8 cellular contexts compared by ENCODE assay signal in genomic region chr14:105974902-105975301, GRCh38.
DNase-seq lines count a peak whose midpoint lies in the region; ATAC-seq and TF ChIP-seq lines count a peak whose summit lies in the region.

No MANE protein-coding gene starts in this region.

- POLR2A ChIA-PET in naive thymus-derived CD4-positive, alpha-beta T cell (lab: Charles Lee): interaction anchor here (1.2 to 2.0 kb wide), 2 partner anchors 14 to 30 kb away, joined by 3 to 6 read pairs; no protein-coding TSS in a partner anchor

- peak overlapping the region in 1 of 10 donors; percentile 21 for H3K4me3 Mint-ChIP-seq in naive thymus-derived CD4-positive, alpha-beta T cell
- H3K4me3 Mint-ChIP-seq in progenitor cell of endocrine pancreas (ENCODE audit: low read depth): no peak overlapping the region

- H3K4me3 ChIP-seq in naive thymus-derived CD4-positive, alpha-beta T cell (ENCODE audit: low read length): no peak overlapping the region

- DNase-seq in COLO668 (lab: John Stamatoyannopoulos, UW; ENCODE audit: unreplicated experiment) (peak; percentile 41), LoVo (ENCODE audit: low spot score) (peak; percentile 2), progenitor cell of endocrine pancreas (ENCODE audit: low spot score, unreplicated experiment) (no peak), NAMALWA (ENCODE audit: low spot score) (no peak), NCI-H128 (lab: John Stamatoyannopoulos, UW; ENCODE audit: unreplicated experiment) (no peak)
- peak; percentile 63 to 72 for DNase-seq in activated CD4-positive, alpha-beta T cell treated with anti-CD3 and anti-CD28 coated beads, Interleukin-2, amount 50 U/mL, for 48 hours
- peak in 8 of 9 donors; percentile 31 to 59 (median 46) for DNase-seq in naive thymus-derived CD4-positive, alpha-beta T cell

- no peaks in the 10 kb centered on the region for H3K9me3 Mint-ChIP-seq in naive thymus-derived CD4-positive, alpha-beta T cell
- H3K9me3 Mint-ChIP-seq in progenitor cell of endocrine pancreas (ENCODE audit: low read depth): peaks cover 72% of the 10 kb centered on the region

- peaks cover 0 to 11% (median 8%) of the 10 kb centered on the region in 7 donors for H3K4me1 Mint-ChIP-seq in naive thymus-derived CD4-positive, alpha-beta T cell
- H3K4me1 Mint-ChIP-seq in progenitor cell of endocrine pancreas (ENCODE audit: low read depth): no peaks in the 10 kb centered on the region

- no peak for TF ChIP-seq CTCF in progenitor cell of endocrine pancreas (IDR thresholded peaks at IDR 0.05; ENCODE audit: unreplicated experiment)

- H3K9me3 ChIP-seq in naive thymus-derived CD4-positive, alpha-beta T cell (ENCODE audit: control insufficient read depth in 2 of 3, low read length in 3 of 3): no peaks in the 10 kb centered on the region

- H3K4me1 ChIP-seq in naive thymus-derived CD4-positive, alpha-beta T cell (ENCODE audit: control insufficient read depth in 2 of 2, insufficient read depth in 2 of 2, low read length in 2 of 2): peaks cover 10 to 11% of the 10 kb centered on the region in 2 donors

- H3K27ac Mint-ChIP-seq in naive thymus-derived CD4-positive, alpha-beta T cell: peak overlapping the region in 4 of 9 donors; percentile 12 to 76 (median 44)
- H3K27ac Mint-ChIP-seq in progenitor cell of endocrine pancreas: no peak overlapping the region

- no peak overlapping the region for H3K27ac ChIP-seq in naive thymus-derived CD4-positive, alpha-beta T cell (ENCODE audit: low read depth, low read length)

- CTCF ChIA-PET in naive thymus-derived CD4-positive, alpha-beta T cell (lab: Charles Lee): interaction anchor here (0.7 to 2.1 kb wide), 11 partner anchors 13 to 225 kb away, joined by 3 to 12 read pairs (median 3); no protein-coding TSS in a partner anchor

- H3K36me3 Mint-ChIP-seq in naive thymus-derived CD4-positive, alpha-beta T cell: no peaks in the 10 kb centered on the region
- peaks cover 3% of the 10 kb centered on the region for H3K36me3 Mint-ChIP-seq in progenitor cell of endocrine pancreas (ENCODE audit: insufficient read depth)

- H3K27me3 Mint-ChIP-seq in naive thymus-derived CD4-positive, alpha-beta T cell: peaks cover 0 to 8% (median 0%) of the 10 kb centered on the region in 5 donors
- no peaks in the 10 kb centered on the region for H3K27me3 Mint-ChIP-seq in progenitor cell of endocrine pancreas

- H3K36me3 ChIP-seq in naive thymus-derived CD4-positive, alpha-beta T cell (ENCODE audit: control insufficient read depth in 2 of 3, insufficient read depth in 3 of 3, low read length in 3 of 3): no peaks in the 10 kb centered on the region

- H3K27me3 ChIP-seq in naive thymus-derived CD4-positive, alpha-beta T cell (ENCODE audit: control insufficient read depth in 2 of 2, insufficient read depth in 2 of 2, low read length in 2 of 2): peaks cover 0 to 10% of the 10 kb centered on the region in 2 donors

- ATAC-seq in naive thymus-derived CD4-positive, alpha-beta T cell: peak; percentile 73
- ATAC-seq in HG02885 (IDR thresholded peaks at IDR 0.05; ENCODE audit: poor library complexity, unreplicated experiment): no peak

- intact Hi-C loops in naive thymus-derived CD4-positive, alpha-beta T cell (cut with micrococcal nuclease): loop anchor here (1.0 to 5.0 kb wide), 5 partner anchors 24 to 87 kb away; no protein-coding TSS in a partner anchor

Comparison
In these comparisons a context has a peak if more than half of its experiments do, and no peak if none do; other contexts are left out.
1. DNase-seq: peak in COLO668 (single experiment), LoVo (single experiment), activated CD4-positive, alpha-beta T cell treated with anti-CD3 and anti-CD28 coated beads, Interleukin-2, amount 50 U/mL, for 48 hours (2 of 2) and naive thymus-derived CD4-positive, alpha-beta T cell (8 of 9); none in progenitor cell of endocrine pancreas (single experiment), NAMALWA (single experiment) and NCI-H128 (single experiment).